ENCODE assay signal across 1 cellular context in the genomic region with DNA sequence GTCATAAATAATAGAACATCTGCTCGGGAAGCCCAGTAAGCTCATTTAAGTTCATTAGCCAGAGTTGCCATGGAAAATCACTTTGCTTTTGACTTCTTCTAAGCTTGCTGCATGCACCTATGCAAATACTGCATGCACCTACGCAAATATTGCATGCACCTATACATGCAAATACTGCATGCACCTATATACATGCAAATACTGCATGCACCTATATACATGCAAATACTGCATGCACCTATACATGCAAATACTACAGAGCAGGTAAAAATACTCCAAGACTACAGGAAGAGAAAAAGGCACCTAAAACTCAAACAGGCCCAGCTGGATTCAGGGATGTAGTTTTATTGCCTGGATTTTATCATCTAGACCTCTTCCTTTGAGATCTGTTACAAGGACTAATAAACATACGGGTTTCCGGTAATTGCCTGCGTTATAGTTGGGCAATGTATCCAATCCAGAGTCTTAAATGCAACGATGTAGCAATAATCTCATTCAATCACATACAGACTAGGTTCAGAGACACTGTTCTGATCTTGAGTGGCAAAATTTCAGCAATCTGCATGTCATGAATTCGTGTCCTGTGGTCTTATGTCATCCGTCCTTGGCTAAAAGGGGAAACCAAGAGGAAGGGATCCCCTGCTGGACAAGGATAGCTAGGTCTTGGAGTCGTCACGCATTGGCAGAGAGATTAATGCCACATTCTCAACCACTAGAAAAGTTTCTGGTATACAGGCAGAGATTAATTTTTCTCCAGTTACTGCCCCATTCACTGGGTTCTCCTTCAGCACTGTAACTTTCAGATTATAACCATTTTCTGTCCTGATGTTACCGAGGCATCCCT.
TF ChIP-seq lines count a peak whose summit lies in the region.

No MANE protein-coding gene starts in this region.

TF ChIP-seq in K562, 482 proteins besides CTCF, POLR2A, EP300 and RAD21:
- TF ChIP-seq, protein P1, sequence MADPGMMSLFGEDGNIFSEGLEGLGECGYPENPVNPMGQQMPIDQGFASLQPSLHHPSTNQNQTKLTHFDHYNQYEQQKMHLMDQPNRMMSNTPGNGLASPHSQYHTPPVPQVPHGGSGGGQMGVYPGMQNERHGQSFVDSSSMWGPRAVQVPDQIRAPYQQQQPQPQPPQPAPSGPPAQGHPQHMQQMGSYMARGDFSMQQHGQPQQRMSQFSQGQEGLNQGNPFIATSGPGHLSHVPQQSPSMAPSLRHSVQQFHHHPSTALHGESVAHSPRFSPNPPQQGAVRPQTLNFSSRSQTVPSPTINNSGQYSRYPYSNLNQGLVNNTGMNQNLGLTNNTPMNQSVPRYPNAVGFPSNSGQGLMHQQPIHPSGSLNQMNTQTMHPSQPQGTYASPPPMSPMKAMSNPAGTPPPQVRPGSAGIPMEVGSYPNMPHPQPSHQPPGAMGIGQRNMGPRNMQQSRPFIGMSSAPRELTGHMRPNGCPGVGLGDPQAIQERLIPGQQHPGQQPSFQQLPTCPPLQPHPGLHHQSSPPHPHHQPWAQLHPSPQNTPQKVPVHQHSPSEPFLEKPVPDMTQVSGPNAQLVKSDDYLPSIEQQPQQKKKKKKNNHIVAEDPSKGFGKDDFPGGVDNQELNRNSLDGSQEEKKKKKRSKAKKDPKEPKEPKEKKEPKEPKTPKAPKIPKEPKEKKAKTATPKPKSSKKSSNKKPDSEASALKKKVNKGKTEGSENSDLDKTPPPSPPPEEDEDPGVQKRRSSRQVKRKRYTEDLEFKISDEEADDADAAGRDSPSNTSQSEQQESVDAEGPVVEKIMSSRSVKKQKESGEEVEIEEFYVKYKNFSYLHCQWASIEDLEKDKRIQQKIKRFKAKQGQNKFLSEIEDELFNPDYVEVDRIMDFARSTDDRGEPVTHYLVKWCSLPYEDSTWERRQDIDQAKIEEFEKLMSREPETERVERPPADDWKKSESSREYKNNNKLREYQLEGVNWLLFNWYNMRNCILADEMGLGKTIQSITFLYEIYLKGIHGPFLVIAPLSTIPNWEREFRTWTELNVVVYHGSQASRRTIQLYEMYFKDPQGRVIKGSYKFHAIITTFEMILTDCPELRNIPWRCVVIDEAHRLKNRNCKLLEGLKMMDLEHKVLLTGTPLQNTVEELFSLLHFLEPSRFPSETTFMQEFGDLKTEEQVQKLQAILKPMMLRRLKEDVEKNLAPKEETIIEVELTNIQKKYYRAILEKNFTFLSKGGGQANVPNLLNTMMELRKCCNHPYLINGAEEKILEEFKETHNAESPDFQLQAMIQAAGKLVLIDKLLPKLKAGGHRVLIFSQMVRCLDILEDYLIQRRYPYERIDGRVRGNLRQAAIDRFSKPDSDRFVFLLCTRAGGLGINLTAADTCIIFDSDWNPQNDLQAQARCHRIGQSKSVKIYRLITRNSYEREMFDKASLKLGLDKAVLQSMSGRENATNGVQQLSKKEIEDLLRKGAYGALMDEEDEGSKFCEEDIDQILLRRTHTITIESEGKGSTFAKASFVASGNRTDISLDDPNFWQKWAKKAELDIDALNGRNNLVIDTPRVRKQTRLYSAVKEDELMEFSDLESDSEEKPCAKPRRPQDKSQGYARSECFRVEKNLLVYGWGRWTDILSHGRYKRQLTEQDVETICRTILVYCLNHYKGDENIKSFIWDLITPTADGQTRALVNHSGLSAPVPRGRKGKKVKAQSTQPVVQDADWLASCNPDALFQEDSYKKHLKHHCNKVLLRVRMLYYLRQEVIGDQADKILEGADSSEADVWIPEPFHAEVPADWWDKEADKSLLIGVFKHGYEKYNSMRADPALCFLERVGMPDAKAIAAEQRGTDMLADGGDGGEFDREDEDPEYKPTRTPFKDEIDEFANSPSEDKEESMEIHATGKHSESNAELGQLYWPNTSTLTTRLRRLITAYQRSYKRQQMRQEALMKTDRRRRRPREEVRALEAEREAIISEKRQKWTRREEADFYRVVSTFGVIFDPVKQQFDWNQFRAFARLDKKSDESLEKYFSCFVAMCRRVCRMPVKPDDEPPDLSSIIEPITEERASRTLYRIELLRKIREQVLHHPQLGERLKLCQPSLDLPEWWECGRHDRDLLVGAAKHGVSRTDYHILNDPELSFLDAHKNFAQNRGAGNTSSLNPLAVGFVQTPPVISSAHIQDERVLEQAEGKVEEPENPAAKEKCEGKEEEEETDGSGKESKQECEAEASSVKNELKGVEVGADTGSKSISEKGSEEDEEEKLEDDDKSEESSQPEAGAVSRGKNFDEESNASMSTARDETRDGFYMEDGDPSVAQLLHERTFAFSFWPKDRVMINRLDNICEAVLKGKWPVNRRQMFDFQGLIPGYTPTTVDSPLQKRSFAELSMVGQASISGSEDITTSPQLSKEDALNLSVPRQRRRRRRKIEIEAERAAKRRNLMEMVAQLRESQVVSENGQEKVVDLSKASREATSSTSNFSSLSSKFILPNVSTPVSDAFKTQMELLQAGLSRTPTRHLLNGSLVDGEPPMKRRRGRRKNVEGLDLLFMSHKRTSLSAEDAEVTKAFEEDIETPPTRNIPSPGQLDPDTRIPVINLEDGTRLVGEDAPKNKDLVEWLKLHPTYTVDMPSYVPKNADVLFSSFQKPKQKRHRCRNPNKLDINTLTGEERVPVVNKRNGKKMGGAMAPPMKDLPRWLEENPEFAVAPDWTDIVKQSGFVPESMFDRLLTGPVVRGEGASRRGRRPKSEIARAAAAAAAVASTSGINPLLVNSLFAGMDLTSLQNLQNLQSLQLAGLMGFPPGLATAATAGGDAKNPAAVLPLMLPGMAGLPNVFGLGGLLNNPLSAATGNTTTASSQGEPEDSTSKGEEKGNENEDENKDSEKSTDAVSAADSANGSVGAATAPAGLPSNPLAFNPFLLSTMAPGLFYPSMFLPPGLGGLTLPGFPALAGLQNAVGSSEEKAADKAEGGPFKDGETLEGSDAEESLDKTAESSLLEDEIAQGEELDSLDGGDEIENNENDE (IDR thresholded peaks at IDR 0.05; ENCODE audit: low read depth, low read length) = peak; percentile 83
- no peak for TF ChIP-seq RBM15 (IDR thresholded peaks at IDR 0.05; ENCODE audit: insufficient read depth, low read length)
